ENCODE assay signal across 22 cellular contexts in genomic region chr3:71348831-71349230, GRCh38.
"Had no signal": no experiment of that assay in that cellular context is flagged by ENCODE, and none has a peak within 500 bp of the region (broad histone marks: within the 10 kb centered on the region; RNA-seq: fewer than 3 reads in every experiment).

No MANE protein-coding gene starts in this region.

- DNase-seq: activated CD4-positive, alpha-beta T cell treated with anti-CD3 and anti-CD28 coated beads for 1 hour; activated CD4-positive, alpha-beta T cell treated with anti-CD3 and anti-CD28 coated beads, Interleukin-2, amount 10 ng/mL, durations not matched to agents 24 days and 14 days; activated CD4-positive, alpha-beta T cell treated with anti-CD3 and anti-CD28 coated beads, Interleukin-2, amount 50 U/mL, for 48 hours; activated gamma-delta T cell; activated naive CD4-positive, alpha-beta T cell treated with anti-CD3 and anti-CD28 coated beads, Interleukin-2, amount 10 ng/mL, durations not matched to agents 7 days and 5 days; activated T-cell treated with anti-CD3 and anti-CD28 coated beads, Interleukin-2, amount 50 U/mL, for 48 hours; amygdala; NCI-H1092; NCI-H1417 treated with DMSO at 0.1 percent for 48 hours; NCI-H1694 treated with DMSO at 0.1 percent for 48 hours; NCI-H2029 treated with DMSO at 0.1 percent for 48 hours; NCI-H345; NCI-H510A; NCI-H526 treated with DMSO at 0.1 percent for 48 hours; NCI-H82; SIG-M5; T-helper 17 cell; T-helper 9 cell had no signal

- H3K27ac Mint-ChIP-seq: activated CD4-positive, alpha-beta T cell treated with anti-CD3 and anti-CD28 coated beads, Interleukin-2, amount 10 ng/mL, durations not matched to agents 24 days and 14 days; activated naive CD4-positive, alpha-beta T cell treated with anti-CD3 and anti-CD28 coated beads, Interleukin-2, amount 10 ng/mL, durations not matched to agents 7 days and 5 days; activated T-helper 17 cell treated with anti-CD3 and anti-CD28 coated beads, Interleukin-2, amount 50 U/mL, for 72 hours; WTC11 had no signal

- H3K4me3 Mint-ChIP-seq: activated CD4-positive, alpha-beta T cell treated with anti-CD3 and anti-CD28 coated beads, Interleukin-2, amount 10 ng/mL, durations not matched to agents 24 days and 14 days; activated naive CD4-positive, alpha-beta T cell treated with anti-CD3 and anti-CD28 coated beads, Interleukin-2, amount 10 ng/mL, durations not matched to agents 7 days and 5 days; brain; central memory CD8-positive, alpha-beta T cell; WTC11 had no signal

- H3K27me3 Mint-ChIP-seq: activated naive CD4-positive, alpha-beta T cell treated with anti-CD3 and anti-CD28 coated beads, Interleukin-2, amount 10 ng/mL, durations not matched to agents 7 days and 5 days; activated T-helper 17 cell treated with anti-CD3 and anti-CD28 coated beads, Interleukin-2, amount 50 U/mL, for 72 hours; brain; central memory CD8-positive, alpha-beta T cell; T-helper 17 cell had no signal

- H3K36me3 Mint-ChIP-seq: activated naive CD4-positive, alpha-beta T cell treated with anti-CD3 and anti-CD28 coated beads, Interleukin-2, amount 10 ng/mL, durations not matched to agents 7 days and 5 days; brain; WTC11 had no signal

- H3K9me3 Mint-ChIP-seq: activated CD4-positive, alpha-beta T cell treated with anti-CD3 and anti-CD28 coated beads, Interleukin-2, amount 10 ng/mL, durations not matched to agents 24 days and 14 days; activated naive CD4-positive, alpha-beta T cell treated with anti-CD3 and anti-CD28 coated beads, Interleukin-2, amount 10 ng/mL, durations not matched to agents 7 days and 5 days; activated T-helper 17 cell treated with anti-CD3 and anti-CD28 coated beads, Interleukin-2, amount 50 U/mL, for 72 hours; brain; central memory CD8-positive, alpha-beta T cell; WTC11 had no signal

- H3K4me1 Mint-ChIP-seq: brain had no signal

- ATAC-seq: activated T-helper 17 cell treated with anti-CD3 and anti-CD28 coated beads, Interleukin-2, amount 50 U/mL, for 72 hours; T-helper 17 cell; WTC11 had no signal
